ENCODE assay signal across 17 cellular contexts in genomic region chr16:72812651-72813050, GRCh38.
DNase-seq lines count a peak whose midpoint lies in the region; ATAC-seq and TF ChIP-seq lines count a peak whose summit lies in the region.
"Had no signal": no experiment of that assay in that cellular context is flagged by ENCODE, and none has a peak within 500 bp of the region (broad histone marks: within the 10 kb centered on the region; RNA-seq: fewer than 3 reads in every experiment).

No MANE protein-coding gene starts in this region.

- H4K20me1 ChIP-seq in BLaER1 treated with 17β-estradiol and CSF1 and Interleukin-3, amounts not matched to agents 10 nM and 100 nM, result peaks cover 0 to 26% (median 0%) of the 10 kb centered on the region in 11 experiments; a peak in 3 of 22 replicates

- H3K4me1 ChIP-seq in cardiac muscle cell (ENCODE audit: low read depth) (peaks cover 14% of the 10 kb centered on the region), endodermal cell (ENCODE audit: control insufficient read depth, insufficient read depth, low read length) (no peaks in the 10 kb centered on the region), body of pancreas (no peaks in the 10 kb centered on the region)
- H3K4me1 ChIP-seq in BLaER1 treated with 17β-estradiol and CSF1 and Interleukin-3, amounts not matched to agents 10 nM and 100 nM, result peaks cover 24 to 47% (median 35%) of the 10 kb centered on the region in 10 experiments

- peak overlapping the region in 4 of 11 experiments; percentile 7 to 58 (median 45); a peak in 6 of 22 replicates for H3K9ac ChIP-seq in BLaER1 treated with 17β-estradiol and CSF1 and Interleukin-3, amounts not matched to agents 10 nM and 100 nM
- no peak overlapping the region for H3K9ac ChIP-seq in endodermal cell (ENCODE audit: extremely low read depth, low read length, poor library complexity, severe bottlenecking)

- H3K4me2 ChIP-seq in BLaER1 treated with 17β-estradiol and CSF1 and Interleukin-3, amounts not matched to agents 10 nM and 100 nM, result peak overlapping the region; percentile 52 to 91 (median 76)
- H3K4me2 ChIP-seq: GM23338 had no signal

- DNase-seq in cardiac muscle cell (ENCODE audit: low read depth in 1 of 2, low spot score in 1 of 2) (peak in 1 of 2 donors; percentile 43), cardiac septum (ENCODE audit: low spot score) (no peak), endodermal cell (no peak), osteocyte (ENCODE audit: extremely low spot score, unreplicated experiment) (no peak), body of pancreas (no peak), cerebellar cortex (ENCODE audit: low spot score) (no peak)
- DNase-seq in stimulated activated naive CD4-positive, alpha-beta T cell (lab: John Stamatoyannopoulos, UW), result no peak
- DNase-seq: ACHN; CD4-positive, alpha-beta memory T cell; COR-L47; DND-41; GDM1; H7 had no signal

- peaks cover 7% of the 10 kb centered on the region for H3K4me1 Mint-ChIP-seq in endodermal cell
- H3K4me1 Mint-ChIP-seq in osteocyte (ENCODE audit: unreplicated experiment), result peaks cover 16% of the 10 kb centered on the region
- H3K4me1 Mint-ChIP-seq: CD4-positive, alpha-beta memory T cell; GM23338 had no signal

- peaks cover 4% of the 10 kb centered on the region for H3K27me3 Mint-ChIP-seq in endodermal cell (ENCODE audit: insufficient read depth)
- no peaks in the 10 kb centered on the region for H3K27me3 Mint-ChIP-seq in osteocyte (ENCODE audit: unreplicated experiment)
- H3K27me3 Mint-ChIP-seq: CD4-positive, alpha-beta memory T cell had no signal

- TF ChIP-seq CTCF in cardiac muscle cell (IDR thresholded peaks at IDR 0.05; ENCODE audit: low read depth, low read length), result no peak
- peak; percentile 17 for TF ChIP-seq CTCF in endodermal cell (conservative IDR thresholded peaks at IDR 0.05)
- TF ChIP-seq CTCF in osteocyte (IDR thresholded peaks at IDR 0.05), result no peak
- TF ChIP-seq CTCF in body of pancreas (IDR thresholded peaks at IDR 0.05), result no peak

- ATAC-seq in body of pancreas, result no peak
- ATAC-seq: GM23338 had no signal

- TF ChIP-seq POLR2A in body of pancreas (IDR thresholded peaks at IDR 0.05), result no peak

- H3K36me3 ChIP-seq in cardiac muscle cell, result no peaks in the 10 kb centered on the region
- peaks cover 0 to 51% (median 0%) of the 10 kb centered on the region in 11 experiments; a peak in 6 of 22 replicates for H3K36me3 ChIP-seq in BLaER1 treated with 17β-estradiol and CSF1 and Interleukin-3, amounts not matched to agents 10 nM and 100 nM
- no peaks in the 10 kb centered on the region for H3K36me3 ChIP-seq in endodermal cell (ENCODE audit: control insufficient read depth, insufficient read depth, low read length)
- H3K36me3 ChIP-seq in body of pancreas (replicated peaks in 1 of 2; ENCODE audit: insufficient read depth in 1 of 2, low read depth in 2 of 2), result peaks cover 0 to 7% of the 10 kb centered on the region in 2 donors

- no peaks in the 10 kb centered on the region for H3K27me3 ChIP-seq in cardiac muscle cell
- no peaks in the 10 kb centered on the region for H3K27me3 ChIP-seq in BLaER1 treated with 17β-estradiol and CSF1 and Interleukin-3, amounts not matched to agents 10 nM and 100 nM
- peaks cover 8% of the 10 kb centered on the region for H3K27me3 ChIP-seq in endodermal cell (ENCODE audit: control insufficient read depth, insufficient read depth, low read length, poor library complexity, severe bottlenecking)
- no peaks in the 10 kb centered on the region for H3K27me3 ChIP-seq in body of pancreas

- H3K27ac Mint-ChIP-seq in endodermal cell (no peak overlapping the region), osteocyte (ENCODE audit: unreplicated experiment) (peak overlapping the region; percentile 67)
- H3K27ac Mint-ChIP-seq: CD4-positive, alpha-beta memory T cell; GM23338 had no signal

- H3K4me3 ChIP-seq in cardiac muscle cell, result no peak overlapping the region
- peak overlapping the region in 2 of 10 experiments; percentile 33 to 35; a peak in 3 of 20 replicates for H3K4me3 ChIP-seq in BLaER1 treated with 17β-estradiol and CSF1 and Interleukin-3, amounts not matched to agents 10 nM and 100 nM
- H3K4me3 ChIP-seq in endodermal cell (ENCODE audit: low read length), result no peak overlapping the region
- no peak overlapping the region for H3K4me3 ChIP-seq in body of pancreas
- H3K4me3 ChIP-seq: GM23338 had no signal

- 100% methylated on average over 1 of the region's 3 CpGs; no CpG with 5 or more reads in 1 of the 2 experiments for WGBS in endodermal cell (ENCODE audit: insufficient coverage in 1 of 2, insufficient read length in 1 of 2), 2 experiments
- 67 to 81% methylated on average over 3 of the region's 3 CpGs for WGBS in body of pancreas, 2 donors

- H3K9me3 Mint-ChIP-seq in endodermal cell (no peaks in the 10 kb centered on the region), osteocyte (ENCODE audit: unreplicated experiment) (no peaks in the 10 kb centered on the region)
- H3K9me3 Mint-ChIP-seq: GM23338 had no signal

- H3K36me3 Mint-ChIP-seq in endodermal cell (ENCODE audit: low read depth) (no peaks in the 10 kb centered on the region), osteocyte (ENCODE audit: unreplicated experiment) (peaks cover 35% of the 10 kb centered on the region)
- H3K36me3 Mint-ChIP-seq: CD4-positive, alpha-beta memory T cell had no signal

- H3K27ac ChIP-seq in cardiac muscle cell, result peak overlapping the region; percentile 34
- peak overlapping the region in 9 of 11 experiments; percentile 40 to 77 (median 60); a peak in 17 of 22 replicates for H3K27ac ChIP-seq in BLaER1 treated with 17β-estradiol and CSF1 and Interleukin-3, amounts not matched to agents 10 nM and 100 nM
- no peak overlapping the region for H3K27ac ChIP-seq in endodermal cell (ENCODE audit: low read depth, low read length)
- H3K27ac ChIP-seq in body of pancreas, result no peak overlapping the region
- H3K27ac ChIP-seq: C4-2B, HL-60 had no signal

- H3K4me3 Mint-ChIP-seq in endodermal cell (no peak overlapping the region), osteocyte (ENCODE audit: unreplicated experiment) (no peak overlapping the region)
- H3K4me3 Mint-ChIP-seq: CD4-positive, alpha-beta memory T cell; GM23338 had no signal

- no peaks in the 10 kb centered on the region for H3K9me3 ChIP-seq in cardiac muscle cell (ENCODE audit: low read depth)
- H3K9me3 ChIP-seq in BLaER1 treated with 17β-estradiol and CSF1 and Interleukin-3, amounts not matched to agents 10 nM and 100 nM (replicated peaks in 1 of 11), result no peaks in the 10 kb centered on the region
- H3K9me3 ChIP-seq in endodermal cell (ENCODE audit: control insufficient read depth, low read length), result no peaks in the 10 kb centered on the region
- no peaks in the 10 kb centered on the region for H3K9me3 ChIP-seq in body of pancreas

- intact Hi-C loops in cardiac septum (cut with DNase I), result no loop called here
- intact Hi-C loops in body of pancreas (cut with DNase I), result no loop called here

Comparison
In these comparisons a context has a peak if more than half of its experiments do, and no peak if none do; other contexts are left out.
1. H3K27ac ChIP-seq: peak in cardiac muscle cell (single experiment) and BLaER1 treated with 17β-estradiol and CSF1 and Interleukin-3, amounts not matched to agents 10 nM and 100 nM (9 of 11); none in endodermal cell (single experiment) and body of pancreas (0 of 4).